8 cellular contexts compared by ENCODE assay signal in genomic region chr20:38073307-38074010, GRCh38. TPM values are rescaled to one million over a fixed set of nuclear protein-coding genes. Genes with fewer than 3 reads are reported as not detected.
A peak's percentile ranks its signal among the peaks of the same experiment; 100 is the strongest.
DNase-seq lines count a peak whose midpoint lies in the region; ATAC-seq and TF ChIP-seq lines count a peak whose summit lies in the region.

No MANE protein-coding gene starts in this region.

- intact Hi-C loops in activated naive CD4-positive, alpha-beta T cell treated with anti-CD3 and anti-CD28 coated beads for 36 hours (cut with micrococcal nuclease): loop anchor here (5.0 kb wide), 2 partner anchors 94 to 149 kb away; partner anchors contain the start of gene TGM2
- intact Hi-C loops in vagina (cut with DNase I): loop anchor here (5.0 kb wide), 1 partner anchor 94 kb away; the partner anchor contains the start of gene TGM2

- no peaks in the 10 kb centered on the region for H3K27me3 ChIP-seq in KMS-11 (ENCODE audit: insufficient read depth, low read depth)
- H3K27me3 ChIP-seq in vagina: no peaks in the 10 kb centered on the region

- CTCF ChIA-PET in activated naive CD4-positive, alpha-beta T cell treated with anti-CD3 and anti-CD28 coated beads for 36 hours (lab: Charles Lee): interaction anchor here (0.6 to 3.4 kb wide), 16 partner anchors 9 to 280 kb away, joined by 3 to 32 read pairs (median 4); partner anchors contain the start of genes RPRD1B and TTI1

- H3K9me3 ChIP-seq in SK-N-MC (ENCODE audit: low read depth, low read length): no peaks in the 10 kb centered on the region
- H3K9me3 ChIP-seq in vagina: no peaks in the 10 kb centered on the region

- no peak overlapping the region for H3K4me3 Mint-ChIP-seq in activated naive CD4-positive, alpha-beta T cell treated with anti-CD3 and anti-CD28 coated beads for 36 hours

- TF ChIP-seq CTCF in KMS-11 (conservative IDR thresholded peaks at IDR 0.05; ENCODE audit: low read depth, low read length) (peak; percentile 91), vagina (IDR thresholded peaks at IDR 0.05) (peak; percentile 53 to 67 (median 58))

- no peaks in the 10 kb centered on the region for H3K4me1 ChIP-seq in KMS-11 (ENCODE audit: low read depth, poor library complexity, severe bottlenecking)
- H3K4me1 ChIP-seq in vagina: peaks cover 32% of the 10 kb centered on the region

- no peak overlapping the region for H3K27ac ChIP-seq in KMS-11
- no peak overlapping the region for H3K27ac ChIP-seq in SK-N-MC
- peak overlapping the region; percentile 51 for H3K27ac ChIP-seq in vagina

- TF ChIP-seq POLR2A in vagina (IDR thresholded peaks at IDR 0.05): no peak

- no peak overlapping the region for H3K27ac Mint-ChIP-seq in activated naive CD4-positive, alpha-beta T cell treated with anti-CD3 and anti-CD28 coated beads for 36 hours

- ATAC-seq in GM19351 (IDR thresholded peaks at IDR 0.05; ENCODE audit: unreplicated experiment): no peak

- H2AFZ ChIP-seq in KMS-11 (ENCODE audit: low read depth): no peak overlapping the region

- DNase-seq in activated naive CD4-positive, alpha-beta T cell treated with anti-CD3 and anti-CD28 coated beads for 36 hours: peak; percentile 25
- no peak for DNase-seq in activated naive CD4-positive, alpha-beta T cell treated with anti-CD3 and anti-CD28 coated beads, Interleukin-2, amount 50 U/mL, for 16 hours
- DNase-seq in SK-N-MC (ENCODE audit: low read depth, low spot score) (peak; percentile 45), epidermal melanocyte (ENCODE audit: insufficient read length, low spot score) (peak; percentile 57), mucosa of gallbladder (ENCODE audit: low spot score) (peak; percentile 66), vagina (ENCODE audit: extremely low spot score in 2 of 2) (no peak)

- no peaks in the 10 kb centered on the region; the same call in 1 of the 2 replicates for H3K79me2 ChIP-seq in KMS-11 (ENCODE audit: insufficient read depth, low read depth)

- H3K36me3 ChIP-seq in KMS-11 (ENCODE audit: insufficient read depth) (peaks cover 17% of the 10 kb centered on the region; the same call in 1 of the 2 replicates), SK-N-MC (ENCODE audit: insufficient read depth, low read length) (peaks cover 74% of the 10 kb centered on the region), vagina (peaks cover 0 to 20% of the 10 kb centered on the region in 2 donors)

- H3K4me1 Mint-ChIP-seq in activated naive CD4-positive, alpha-beta T cell treated with anti-CD3 and anti-CD28 coated beads for 36 hours (ENCODE audit: low read depth): peaks cover 2% of the 10 kb centered on the region

- no peaks in the 10 kb centered on the region for H4K20me1 ChIP-seq in KMS-11 (ENCODE audit: insufficient read depth)

- H3K9ac ChIP-seq in KMS-11 (no peak overlapping the region), SK-N-MC (ENCODE audit: insufficient read length) (no peak overlapping the region)

- no peak overlapping the region for H3K4me3 ChIP-seq in KMS-11 (IDR thresholded peaks at IDR 0.05; ENCODE audit: insufficient read depth, low read depth, low read length)
- H3K4me3 ChIP-seq in SK-N-MC: no peak overlapping the region
- H3K4me3 ChIP-seq in vagina: no peak overlapping the region

- no peaks in the 10 kb centered on the region for H3K27me3 Mint-ChIP-seq in activated naive CD4-positive, alpha-beta T cell treated with anti-CD3 and anti-CD28 coated beads for 36 hours (ENCODE audit: low read depth)

- no peaks in the 10 kb centered on the region for H3K9me3 Mint-ChIP-seq in activated naive CD4-positive, alpha-beta T cell treated with anti-CD3 and anti-CD28 coated beads for 36 hours

- peaks cover 47% of the 10 kb centered on the region for H3K36me3 Mint-ChIP-seq in activated naive CD4-positive, alpha-beta T cell treated with anti-CD3 and anti-CD28 coated beads for 36 hours (ENCODE audit: low read depth)

- H3K4me2 ChIP-seq in KMS-11: no peak overlapping the region

RNA-seq across cellular contexts. Expression of gene RPRD1B, which starts 39.9 kb away (rescaled TPM):
- total RNA-seq in activated naive CD4-positive, alpha-beta T cell treated with anti-CD3 and anti-CD28 coated beads for 36 hours: 10 to 100 TPM; 31.6 to 32.7 TPM
- total RNA-seq in mucosa of gallbladder (30.5 TPM), vagina (23.8 TPM)

RNA-seq across cellular contexts. Expression of gene TTI1, which starts 40.2 kb away (rescaled TPM):
- total RNA-seq in activated naive CD4-positive, alpha-beta T cell treated with anti-CD3 and anti-CD28 coated beads for 36 hours: 10 to 100 TPM; 32.8 to 36.2 TPM
- 19.1 TPM for total RNA-seq in mucosa of gallbladder
- 13.5 TPM for total RNA-seq in vagina

Comparison
In these comparisons a context has a peak if more than half of its experiments do, and no peak if none do; other contexts are left out.
1. DNase-seq: peak in activated naive CD4-positive, alpha-beta T cell treated with anti-CD3 and anti-CD28 coated beads for 36 hours (single experiment), SK-N-MC (single experiment), epidermal melanocyte (single experiment) and mucosa of gallbladder (single experiment); none in activated naive CD4-positive, alpha-beta T cell treated with anti-CD3 and anti-CD28 coated beads, Interleukin-2, amount 50 U/mL, for 16 hours (single experiment) and vagina (0 of 2).